Comparison of ENCODE assay signal across 1 cellular context in genomic region chr17:18066866-18067265, GRCh38.
TF ChIP-seq lines count a peak whose summit lies in the region.

No MANE protein-coding gene starts in this region.

TF ChIP-seq in HepG2, 621 proteins besides CTCF, POLR2A, EP300 and RAD21:
- TF ChIP-seq NPAS2 (CRISPR knock-in tag; IDR thresholded peaks at IDR 0.05; ENCODE audit: borderline replicate concordance) (no peak), GTF3A (CRISPR knock-in tag; conservative IDR thresholded peaks at IDR 0.05) (no peak), ZNF407 (CRISPR knock-in tag; IDR thresholded peaks at IDR 0.05; ENCODE audit: not compliant biosample characterization) (no peak), ZNF564 (CRISPR knock-in tag; IDR thresholded peaks at IDR 0.05) (no peak), KAT8 (CRISPR knock-in tag; IDR thresholded peaks at IDR 0.05) (no peak), FOXK2 (IDR thresholded peaks at IDR 0.05) (no peak), JUN (CRISPR knock-in tag; IDR thresholded peaks at IDR 0.05) (no peak), GABPA (IDR thresholded peaks at IDR 0.05; ENCODE audit: low read depth, low read length) (no peak), GABPA (CRISPR knock-in tag; IDR thresholded peaks at IDR 0.05; ENCODE audit: low read depth) (no peak)
